Comparison of ENCODE assay signal across 1 cellular context in the genomic region with DNA sequence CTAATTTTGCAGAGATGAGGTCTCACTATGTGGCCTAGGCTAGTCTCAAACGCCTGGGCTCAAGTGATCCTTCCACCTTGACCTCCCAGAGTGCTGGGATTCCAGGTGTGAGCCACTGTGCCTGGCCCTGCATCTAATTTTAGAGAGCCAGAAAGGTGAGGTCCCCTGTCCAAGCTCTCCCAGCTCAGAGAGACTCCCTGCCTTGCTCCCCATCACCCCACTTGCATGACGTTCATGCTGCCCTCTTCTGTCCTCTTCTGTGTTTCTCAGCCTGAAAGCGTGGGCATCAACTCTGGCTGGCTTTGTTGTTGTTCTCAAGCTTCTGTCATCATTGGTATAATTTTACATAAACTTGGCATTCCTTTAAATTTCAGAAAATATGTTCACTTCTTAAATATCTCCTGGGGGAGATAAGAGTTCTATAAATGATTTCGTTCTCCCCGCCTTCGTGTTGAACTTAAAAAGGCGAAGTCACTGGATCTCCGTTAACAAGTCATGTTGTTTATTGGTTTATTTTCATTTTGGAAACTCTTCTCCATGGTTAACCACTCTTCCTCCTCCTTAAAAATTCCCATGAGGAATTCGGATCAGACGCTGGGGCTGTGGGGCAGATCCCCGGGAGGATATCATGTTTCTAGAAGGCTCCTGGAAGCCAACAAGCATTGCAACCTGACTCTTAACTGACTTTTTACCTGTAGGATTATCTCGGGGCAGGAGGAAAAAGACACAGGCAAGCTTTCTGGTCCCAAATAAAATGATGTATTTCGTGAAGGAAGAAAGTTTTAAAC.
TF ChIP-seq lines count a peak whose summit lies in the region.

No MANE protein-coding gene starts in this region.

TF ChIP-seq in WTC11, 78 proteins besides CTCF, POLR2A, EP300 and RAD21 (continued from another document):
- TF ChIP-seq, protein P1, sequence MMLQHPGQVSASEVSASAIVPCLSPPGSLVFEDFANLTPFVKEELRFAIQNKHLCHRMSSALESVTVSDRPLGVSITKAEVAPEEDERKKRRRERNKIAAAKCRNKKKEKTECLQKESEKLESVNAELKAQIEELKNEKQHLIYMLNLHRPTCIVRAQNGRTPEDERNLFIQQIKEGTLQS (CRISPR knock-in tag; conservative IDR thresholded peaks at IDR 0.05), result no peak
- TF ChIP-seq GTF2I (CRISPR knock-in tag; conservative IDR thresholded peaks at IDR 0.05), result no peak
- no peak for TF ChIP-seq SOX15 (CRISPR knock-in tag; IDR thresholded peaks at IDR 0.05)
- TF ChIP-seq, protein P2, sequence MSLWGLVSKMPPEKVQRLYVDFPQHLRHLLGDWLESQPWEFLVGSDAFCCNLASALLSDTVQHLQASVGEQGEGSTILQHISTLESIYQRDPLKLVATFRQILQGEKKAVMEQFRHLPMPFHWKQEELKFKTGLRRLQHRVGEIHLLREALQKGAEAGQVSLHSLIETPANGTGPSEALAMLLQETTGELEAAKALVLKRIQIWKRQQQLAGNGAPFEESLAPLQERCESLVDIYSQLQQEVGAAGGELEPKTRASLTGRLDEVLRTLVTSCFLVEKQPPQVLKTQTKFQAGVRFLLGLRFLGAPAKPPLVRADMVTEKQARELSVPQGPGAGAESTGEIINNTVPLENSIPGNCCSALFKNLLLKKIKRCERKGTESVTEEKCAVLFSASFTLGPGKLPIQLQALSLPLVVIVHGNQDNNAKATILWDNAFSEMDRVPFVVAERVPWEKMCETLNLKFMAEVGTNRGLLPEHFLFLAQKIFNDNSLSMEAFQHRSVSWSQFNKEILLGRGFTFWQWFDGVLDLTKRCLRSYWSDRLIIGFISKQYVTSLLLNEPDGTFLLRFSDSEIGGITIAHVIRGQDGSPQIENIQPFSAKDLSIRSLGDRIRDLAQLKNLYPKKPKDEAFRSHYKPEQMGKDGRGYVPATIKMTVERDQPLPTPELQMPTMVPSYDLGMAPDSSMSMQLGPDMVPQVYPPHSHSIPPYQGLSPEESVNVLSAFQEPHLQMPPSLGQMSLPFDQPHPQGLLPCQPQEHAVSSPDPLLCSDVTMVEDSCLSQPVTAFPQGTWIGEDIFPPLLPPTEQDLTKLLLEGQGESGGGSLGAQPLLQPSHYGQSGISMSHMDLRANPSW (CRISPR knock-in tag; conservative IDR thresholded peaks at IDR 0.05; ENCODE audit: low read depth), result no peak
- TF ChIP-seq ZNF317 (CRISPR knock-in tag; IDR thresholded peaks at IDR 0.05; ENCODE audit: borderline replicate concordance, low read depth), result no peak
- TF ChIP-seq ZBTB21 (CRISPR knock-in tag; IDR thresholded peaks at IDR 0.05; ENCODE audit: borderline replicate concordance), result no peak
- TF ChIP-seq HMGA2 (CRISPR knock-in tag; IDR thresholded peaks at IDR 0.05), result no peak
- no peak for TF ChIP-seq CREM (CRISPR knock-in tag; IDR thresholded peaks at IDR 0.05)
- no peak for TF ChIP-seq IRF1 (CRISPR knock-in tag; IDR thresholded peaks at IDR 0.05)
- TF ChIP-seq ZNF423 (CRISPR knock-in tag; IDR thresholded peaks at IDR 0.05), result no peak
